ENCODE assay signal across 8 cellular contexts in genomic region chr6:166381381-166381732, GRCh38. TPM values are rescaled to one million over a fixed set of nuclear protein-coding genes. Genes with fewer than 3 reads are reported as not detected.
DNase-seq lines count a peak whose midpoint lies in the region; ATAC-seq and TF ChIP-seq lines count a peak whose summit lies in the region.

No MANE protein-coding gene starts in this region.

- TF ChIP-seq CTCF in fibroblast of the aortic adventitia (IDR thresholded peaks at IDR 0.05; ENCODE audit: insufficient read depth, low read length) (no peak), GM13977 (IDR thresholded peaks at IDR 0.05; ENCODE audit: extremely low read depth, insufficient read depth, missing control alignments) (no peak)

- no peaks in the 10 kb centered on the region for H3K9me3 ChIP-seq in SJSA1 (replicated peaks)

- H3K4me3 ChIP-seq in SJSA1 (peak overlapping the region; percentile 89), fibroblast of the aortic adventitia (ENCODE audit: low read depth, low read length) (peak overlapping the region; percentile 97), skin epidermis (peak overlapping the region in 6 of 7 experiments; percentile 78 to 99 (median 88))

- ATAC-seq in HG03469 (IDR thresholded peaks at IDR 0.05; ENCODE audit: unreplicated experiment), result no peak

- H3K27ac ChIP-seq in SJSA1 (no peak overlapping the region), skin epidermis (peak overlapping the region in 9 of 21 experiments; percentile 68 to 94 (median 90))

- peaks cover 6% of the 10 kb centered on the region for H3K36me3 ChIP-seq in SJSA1

- DNase-seq in DMS 273 (lab: John Stamatoyannopoulos, UW; ENCODE audit: unreplicated experiment) (peak; percentile 50), DMS 273 treated with DMSO at 0.1 percent for 48 hours (lab: John Stamatoyannopoulos, UW) (no peak), SJSA1 (ENCODE audit: low read depth in 1 of 2, low spot score in 2 of 2) (no peak), fibroblast of the aortic adventitia (ENCODE audit: low read depth) (no peak), GM13977 (ENCODE audit: low spot score) (no peak), cerebellum (ENCODE audit: low spot score) (no peak)

- in situ Hi-C loops in GM13977 (cut with MboI; ENCODE audit: low pct_unique_long_range_greater_than_20kb, low sequenced_read_pairs, unreplicated experiment), result loop anchor here (10.0 kb wide), 1 partner anchor 57 kb away; no protein-coding TSS in a partner anchor

- no peaks in the 10 kb centered on the region for H3K27me3 ChIP-seq in SJSA1 (replicated peaks)

- H3K4me1 ChIP-seq in SJSA1 (replicated peaks), result no peaks in the 10 kb centered on the region; the same call in 1 of the 2 replicates

RNA-seq across cellular contexts. Expression of gene MPC1, which starts 1.4 kb away (rescaled TPM):
- 87.8 and 127 TPM in 2 replicates for total RNA-seq in SJSA1 (2014; rRNA removed; shearing (Covaris generic))
- total RNA-seq in fibroblast of the aortic adventitia (ENCODE audit: low replicate concordance) (11.8 and 33.8 TPM in 2 replicates), cerebellum (27.1 TPM)

RNA-seq across cellular contexts. Expression of gene SFT2D1, which starts 39.0 kb away (rescaled TPM):
- 88.2 and 101 TPM in 2 replicates for total RNA-seq in SJSA1 (2014; rRNA removed; shearing (Covaris generic))
- total RNA-seq in fibroblast of the aortic adventitia (ENCODE audit: low replicate concordance) (10.8 and 37.7 TPM in 2 replicates), cerebellum (18.9 TPM)
